1 cellular context compared by ENCODE assay signal in genomic region chr17:44105941-44106340, GRCh38.
A peak's percentile ranks its signal among the peaks of the same experiment; 100 is the strongest.
TF ChIP-seq lines count a peak whose summit lies in the region.

No MANE protein-coding gene starts in this region.

TF ChIP-seq in K562, 482 proteins besides CTCF, POLR2A, EP300 and RAD21:
- peak; percentile 8; the same call in 1 of the 2 replicates for TF ChIP-seq ZNF740 (CRISPR knock-in tag; IDR thresholded peaks at IDR 0.05)
- TF ChIP-seq ZNF740 (tag; IDR thresholded peaks at IDR 0.05): no peak
- no peak for TF ChIP-seq ZNF780A (CRISPR knock-in tag; IDR thresholded peaks at IDR 0.05)
